8 cellular contexts compared by ENCODE assay signal in the genomic region with DNA sequence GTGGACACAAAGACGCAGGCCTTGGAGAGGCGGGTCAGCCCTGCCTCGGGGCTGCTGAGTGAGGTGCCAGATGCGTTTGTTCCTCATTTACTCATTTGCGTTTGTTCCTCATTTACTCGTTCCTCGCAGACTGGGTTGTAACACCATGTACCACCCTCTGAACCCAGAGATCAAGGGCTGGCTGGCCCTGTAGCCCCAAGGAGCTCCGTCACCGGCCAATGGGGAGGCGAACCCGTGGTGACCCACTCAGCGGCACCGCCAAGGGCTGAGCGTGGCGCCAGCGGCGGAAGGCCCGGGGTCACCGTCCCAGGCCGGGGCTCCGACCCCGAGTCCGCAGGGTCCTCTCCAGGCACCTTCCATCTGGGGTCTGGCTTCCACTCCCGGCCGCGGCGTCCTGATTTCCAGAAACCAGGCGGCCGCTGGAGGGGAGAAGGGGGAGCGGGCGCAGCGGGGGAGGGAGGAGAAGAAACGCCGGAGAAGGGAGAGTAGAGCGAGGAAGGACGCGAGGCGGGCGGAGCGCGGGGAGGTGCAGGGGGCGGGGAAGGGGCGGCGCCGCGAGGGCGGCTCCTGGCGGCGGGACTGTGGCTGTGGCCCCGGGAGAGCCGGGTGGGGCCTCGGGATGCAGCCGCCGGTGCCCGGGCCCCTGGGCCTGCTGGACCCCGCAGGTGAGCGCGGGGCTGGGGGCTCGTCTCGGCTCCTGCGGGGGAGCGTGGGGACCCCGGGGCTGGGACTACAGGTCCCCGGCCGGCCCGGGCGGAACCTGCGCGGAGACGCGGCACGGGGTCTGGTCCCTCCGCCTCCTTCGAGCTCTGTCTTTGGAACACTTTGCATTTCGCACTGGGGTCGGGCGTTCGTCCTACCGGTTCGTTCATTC. TPM values are rescaled to one million over a fixed set of nuclear protein-coding genes. Genes with fewer than 3 reads are reported as not detected.
A peak's percentile ranks its signal among the peaks of the same experiment; 100 is the strongest.
DNase-seq lines count a peak whose midpoint lies in the region; ATAC-seq and TF ChIP-seq lines count a peak whose summit lies in the region.

A gene (plus strand): TSS at position 576 of the 874 bp plus-strand sequence. CDS start 44 bp downstream, at position 620.

- under 1% methylated on average over 79 of the region's 80 CpGs for WGBS in suprapubic skin

- H3K27ac ChIP-seq in CD8-positive, alpha-beta T cell (ENCODE audit: low read depth, low read length): no peak within 1 kb of the TSS
- H3K27ac ChIP-seq in suprapubic skin: peak within 1 kb of the TSS; percentile 82

- intact Hi-C loops in CD8-positive, alpha-beta T cell (cut with DNase I, micrococcal nuclease): loop anchor here in 1 of 2 experiments (2.0 kb wide), 1 partner anchor 18 kb away; no protein-coding TSS in a partner anchor

- TF ChIP-seq CTCF in CD8-positive, alpha-beta T cell (IDR thresholded peaks at IDR 0.05): peak; percentile 50
- TF ChIP-seq CTCF in omental fat pad (IDR thresholded peaks at IDR 0.05): no peak
- peak in 1 of 2 donors; percentile 60 for TF ChIP-seq CTCF in suprapubic skin (IDR thresholded peaks at IDR 0.05)

- H3K36me3 Mint-ChIP-seq in CD8-positive, alpha-beta T cell: peaks cover 2% of the 10 kb centered on the region
- no peaks in the 10 kb centered on the region for H3K36me3 Mint-ChIP-seq in activated naive CD4-positive, alpha-beta T cell treated with anti-CD3 and anti-CD28 coated beads, Interleukin-2, amount 50 U/mL, for 72 hours

- peak within 1 kb of the TSS; percentile 67 for H3K4me3 ChIP-seq in CD8-positive, alpha-beta T cell (ENCODE audit: low read depth, low read length)
- H3K4me3 ChIP-seq in suprapubic skin: peak within 1 kb of the TSS; percentile 80

- H3K4me1 Mint-ChIP-seq in CD8-positive, alpha-beta T cell (ENCODE audit: low read depth): peaks cover 16% of the 10 kb centered on the region

- H3K9me3 Mint-ChIP-seq in CD8-positive, alpha-beta T cell: no peaks in the 10 kb centered on the region
- peaks cover 0 to 5% of the 10 kb centered on the region in 2 donors for H3K9me3 Mint-ChIP-seq in activated naive CD4-positive, alpha-beta T cell treated with anti-CD3 and anti-CD28 coated beads, Interleukin-2, amount 50 U/mL, for 72 hours

- peaks cover 15% of the 10 kb centered on the region for H3K4me1 ChIP-seq in CD8-positive, alpha-beta T cell (ENCODE audit: insufficient read depth, low read length)
- peaks cover 19% of the 10 kb centered on the region for H3K4me1 ChIP-seq in suprapubic skin

- peaks cover 8% of the 10 kb centered on the region for H3K27me3 ChIP-seq in CD8-positive, alpha-beta T cell (ENCODE audit: insufficient read depth, low read length)
- peaks cover 20% of the 10 kb centered on the region for H3K27me3 ChIP-seq in suprapubic skin

- TF ChIP-seq EP300 in suprapubic skin (IDR thresholded peaks at IDR 0.05): no peak

- no peaks in the 10 kb centered on the region for H3K9me3 ChIP-seq in CD8-positive, alpha-beta T cell (ENCODE audit: low read length)
- H3K9me3 ChIP-seq in suprapubic skin: no peaks in the 10 kb centered on the region

- peak; percentile 92 for ATAC-seq in CD8-positive, alpha-beta T cell
- ATAC-seq in GM21447 (IDR thresholded peaks at IDR 0.05; ENCODE audit: unreplicated experiment) (peak; percentile 80), SK-N-SH treated with all-trans-retinoic acid at 6 μM for 48 hours (peak; percentile 97), omental fat pad (ENCODE audit: low FRiP score) (peak; percentile 96)
- peak; percentile 97 to 98 for ATAC-seq in activated naive CD4-positive, alpha-beta T cell treated with anti-CD3 and anti-CD28 coated beads, Interleukin-2, amount 50 U/mL, for 72 hours

- peak within 1 kb of the TSS; percentile 35 for H3K27ac Mint-ChIP-seq in CD8-positive, alpha-beta T cell
- H3K27ac Mint-ChIP-seq in activated naive CD4-positive, alpha-beta T cell treated with anti-CD3 and anti-CD28 coated beads, Interleukin-2, amount 50 U/mL, for 72 hours: no peak within 1 kb of the TSS

- peak; percentile 48 to 82 (median 72) for DNase-seq in CD8-positive, alpha-beta T cell
- DNase-seq in Kasumi-1 (lab: John Stamatoyannopoulos, UW) (peak; percentile 84 to 86), glomerular visceral epithelial cell (ENCODE audit: extremely low spot score) (peak; percentile 71), omental fat pad (ENCODE audit: low spot score) (peak; percentile 54), suprapubic skin (ENCODE audit: low spot score in 2 of 2) (peak; percentile 89 to 92)
- DNase-seq in activated naive CD4-positive, alpha-beta T cell treated with anti-CD3 and anti-CD28 coated beads, Interleukin-2, amount 50 U/mL, for 72 hours (ENCODE audit: low spot score in 2 of 2): peak; percentile 67 to 71

- CTCF ChIA-PET in CD8-positive, alpha-beta T cell (lab: Charles Lee): interaction anchor here (0.5 kb wide), 1 partner anchor 174 kb away, joined by 4 read pairs; no protein-coding TSS in a partner anchor

- H3K27me3 Mint-ChIP-seq in CD8-positive, alpha-beta T cell (ENCODE audit: low read depth): peaks cover 51% of the 10 kb centered on the region

- peak within 1 kb of the TSS; percentile 86 for H3K4me3 Mint-ChIP-seq in CD8-positive, alpha-beta T cell

- POLR2A ChIA-PET in CD8-positive, alpha-beta T cell (lab: Charles Lee): no interaction called here

- TF ChIP-seq POLR2A in suprapubic skin (IDR thresholded peaks at IDR 0.05): peak in 1 of 2 donors; percentile 27

- no peaks in the 10 kb centered on the region for H3K36me3 ChIP-seq in CD8-positive, alpha-beta T cell (ENCODE audit: insufficient read depth, low read length)
- H3K36me3 ChIP-seq in suprapubic skin: no peaks in the 10 kb centered on the region

TF ChIP-seq in SK-N-SH treated with all-trans-retinoic acid at 6 μM for 48 hours, 23 proteins besides CTCF, POLR2A, EP300 and RAD21:
- no peak for TF ChIP-seq ESRRG (CRISPR knock-in tag; IDR thresholded peaks at IDR 0.05)

RNA-seq across cellular contexts. Expression of the gene that starts here (rescaled TPM):
- total RNA-seq in CD8-positive, alpha-beta T cell: under 1 TPM; 0.60 to 0.83 TPM
- total RNA-seq in activated naive CD4-positive, alpha-beta T cell treated with anti-CD3 and anti-CD28 coated beads, Interleukin-2, amount 50 U/mL, for 72 hours: 1 to 10 TPM; 1.8 to 2.9 TPM
- total RNA-seq in omental fat pad (10 to 100 TPM in 2 of 4 donors, 1 to 10 TPM in 2; 2.7 to 19.1 (median 11.7) TPM), suprapubic skin (1 to 10 TPM in 2 of 4 donors, under 1 TPM in 2; 0.26 to 3.8 (median 1.7) TPM)

Comparison
In these comparisons a context has a peak if more than half of its experiments do, and no peak if none do; other contexts are left out.
1. Peak in DNase-seq, ATAC-seq and H3K4me3 ChIP-seq in CD8-positive, alpha-beta T cell; RNA of the gene not detected or under 1 TPM.